In the genomic region with DNA sequence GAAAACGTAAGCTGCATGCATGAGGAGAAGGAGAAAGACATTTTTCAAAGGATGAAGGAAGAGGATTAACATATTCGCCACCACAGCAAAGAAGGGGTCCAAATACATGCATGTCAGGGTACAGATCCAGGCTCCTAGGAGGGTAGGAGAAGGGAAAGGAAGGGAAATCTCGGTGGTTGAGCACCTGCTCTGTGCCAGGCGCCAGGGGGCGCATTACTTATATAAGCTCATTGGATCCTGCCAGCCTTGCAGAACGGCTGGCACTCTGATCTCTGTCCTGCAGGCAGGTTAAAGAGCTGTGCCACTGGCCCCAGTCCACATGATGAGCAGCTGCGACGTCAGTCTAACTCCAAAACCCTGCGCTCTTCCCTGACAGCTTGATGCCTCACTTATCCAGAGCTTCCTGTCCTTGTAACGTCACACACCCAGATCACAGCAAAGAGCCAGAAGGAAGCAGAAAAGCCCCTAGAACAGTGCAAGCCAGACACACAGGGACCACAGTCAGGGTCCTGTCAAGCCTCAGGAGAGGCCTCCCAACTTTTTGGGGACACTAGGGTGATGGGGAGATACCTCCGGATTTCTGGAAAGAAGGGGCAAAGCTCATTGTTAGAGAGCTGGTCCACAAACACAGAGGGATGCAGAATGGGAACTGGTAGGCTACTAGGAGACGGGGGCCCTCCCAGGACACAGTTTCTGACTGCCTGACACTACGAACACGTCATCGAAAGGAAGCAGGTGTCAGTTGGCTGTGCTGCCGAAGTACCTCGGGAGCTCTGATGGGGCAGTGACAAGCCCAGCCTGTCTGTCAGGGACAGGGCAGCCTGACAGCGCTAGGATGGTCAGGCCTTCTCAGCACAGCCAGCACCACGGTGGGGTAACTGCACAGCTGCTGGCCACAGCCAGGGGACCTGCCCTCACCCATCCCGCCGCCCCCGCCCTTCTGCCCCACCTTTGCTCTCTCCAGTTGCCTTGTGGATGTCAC, we compare ENCODE assay signal across 1 cellular context.
TF ChIP-seq lines count a peak whose summit lies in the region.

No MANE protein-coding gene starts in this region.

TF ChIP-seq in SK-N-SH treated with all-trans-retinoic acid at 6 μM for 48 hours, 23 proteins besides CTCF, POLR2A, EP300 and RAD21 (continued from another document):
- no peak for TF ChIP-seq ARNTL (CRISPR knock-in tag; IDR thresholded peaks at IDR 0.05; ENCODE audit: borderline replicate concordance, low read depth)
- TF ChIP-seq, protein P1, sequence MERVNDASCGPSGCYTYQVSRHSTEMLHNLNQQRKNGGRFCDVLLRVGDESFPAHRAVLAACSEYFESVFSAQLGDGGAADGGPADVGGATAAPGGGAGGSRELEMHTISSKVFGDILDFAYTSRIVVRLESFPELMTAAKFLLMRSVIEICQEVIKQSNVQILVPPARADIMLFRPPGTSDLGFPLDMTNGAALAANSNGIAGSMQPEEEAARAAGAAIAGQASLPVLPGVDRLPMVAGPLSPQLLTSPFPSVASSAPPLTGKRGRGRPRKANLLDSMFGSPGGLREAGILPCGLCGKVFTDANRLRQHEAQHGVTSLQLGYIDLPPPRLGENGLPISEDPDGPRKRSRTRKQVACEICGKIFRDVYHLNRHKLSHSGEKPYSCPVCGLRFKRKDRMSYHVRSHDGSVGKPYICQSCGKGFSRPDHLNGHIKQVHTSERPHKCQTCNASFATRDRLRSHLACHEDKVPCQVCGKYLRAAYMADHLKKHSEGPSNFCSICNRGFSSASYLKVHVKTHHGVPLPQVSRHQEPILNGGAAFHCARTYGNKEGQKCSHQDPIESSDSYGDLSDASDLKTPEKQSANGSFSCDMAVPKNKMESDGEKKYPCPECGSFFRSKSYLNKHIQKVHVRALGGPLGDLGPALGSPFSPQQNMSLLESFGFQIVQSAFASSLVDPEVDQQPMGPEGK (CRISPR knock-in tag; IDR thresholded peaks at IDR 0.05; ENCODE audit: borderline replicate concordance) = no peak
- TF ChIP-seq ZNF565 (CRISPR knock-in tag; conservative IDR thresholded peaks at IDR 0.05; ENCODE audit: low read depth) = no peak
- no peak for TF ChIP-seq ESRRG (CRISPR knock-in tag; IDR thresholded peaks at IDR 0.05)
- no peak for TF ChIP-seq ZFP30 (CRISPR knock-in tag; IDR thresholded peaks at IDR 0.05)
